14 cellular contexts compared by ENCODE assay signal in the genomic region with DNA sequence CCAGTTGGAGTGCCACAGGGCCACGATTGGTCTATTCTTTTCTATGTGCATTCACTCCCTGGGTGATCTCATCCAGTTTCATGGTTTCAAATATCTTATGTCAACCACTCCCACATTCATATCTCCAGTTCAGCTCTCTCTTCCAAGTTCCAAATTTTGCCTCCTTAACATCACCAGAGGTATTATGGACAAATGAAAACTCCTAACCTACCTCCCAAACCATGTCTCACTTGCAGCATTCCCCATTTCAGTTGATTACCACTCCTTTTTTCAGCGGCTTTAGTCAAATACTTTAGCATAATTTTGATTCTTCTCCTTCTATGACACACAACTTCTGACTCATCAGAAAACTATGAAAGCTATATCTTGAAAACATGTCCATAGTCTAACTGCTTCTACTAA.
DNase-seq lines count a peak whose midpoint lies in the region; ATAC-seq and TF ChIP-seq lines count a peak whose summit lies in the region.
"Had no signal": no experiment of that assay in that cellular context is flagged by ENCODE, and none has a peak within 500 bp of the region (broad histone marks: within the 10 kb centered on the region; RNA-seq: fewer than 3 reads in every experiment).

No MANE protein-coding gene starts in this region.

- in situ Hi-C loops in gastrocnemius medialis (cut with MboI; ENCODE audit: low sequenced_read_pairs in 4 of 4) = no loop called here

- H3K9me3 ChIP-seq in A673 (ENCODE audit: low read depth, low read length, poor library complexity, severe bottlenecking) (no peaks in the 10 kb centered on the region), gastrocnemius medialis (no peaks in the 10 kb centered on the region), ascending aorta (no peaks in the 10 kb centered on the region)
- H3K9me3 ChIP-seq: lower lobe of right lung, tibial nerve had no signal

- no peak for ATAC-seq in gastrocnemius medialis
- ATAC-seq: lower lobe of right lung had no signal

- no TSS peak for BruUV-seq in A673 (replicated peaks; lab: Mats Ljungman, UMichigan)

- no peak for TF ChIP-seq CTCF in A673 (conservative IDR thresholded peaks at IDR 0.05; ENCODE audit: low read depth, low read length)
- TF ChIP-seq CTCF in fibroblast of villous mesenchyme (IDR thresholded peaks at IDR 0.05; ENCODE audit: insufficient read depth, low read depth, low read length) = no peak
- TF ChIP-seq CTCF in gastrocnemius medialis (IDR thresholded peaks at IDR 0.05 in 4 of 5, conservative IDR thresholded peaks at IDR 0.05 in 1 of 5) = no peak
- no peak for TF ChIP-seq CTCF in ascending aorta (IDR thresholded peaks at IDR 0.05)

- H3K27me3 ChIP-seq in A673 (replicated peaks; ENCODE audit: insufficient read depth, low read depth, low read length, poor library complexity) (no peaks in the 10 kb centered on the region), gastrocnemius medialis (no peaks in the 10 kb centered on the region), ascending aorta (no peaks in the 10 kb centered on the region)
- H3K27me3 ChIP-seq: tibial nerve had no signal

- DNase-seq in A673 (ENCODE audit: low spot score) = peak; percentile 49
- DNase-seq in HS-27A (ENCODE audit: low read depth) = peak; percentile 58
- DNase-seq in amniotic epithelial cell (ENCODE audit: low read depth) = peak; percentile 55
- peak; percentile 55 for DNase-seq in fibroblast of villous mesenchyme (ENCODE audit: low read depth)
- DNase-seq in SIG-M5 treated with dmso at 0.1 percent for 504 hours (lab: John Stamatoyannopoulos, UW; ENCODE audit: unreplicated experiment) = no peak
- DNase-seq in gastrocnemius medialis = no peak
- DNase-seq in activated CD4-positive, alpha-beta T cell treated with anti-CD3 and anti-CD28 coated beads for 1 hour = no peak
- no peak for DNase-seq in ascending aorta (ENCODE audit: low spot score in 2 of 2)
- DNase-seq: ACHN; DMS153; hypothalamus; lower lobe of right lung; stimulated activated CD4-positive, alpha-beta T cell treated with anti-CD3 and anti-CD28 coated beads, Interleukin-12 subunit alpha, Interleukin-12 subunit beta, amount 100 ng/mL, for 4 hours had no signal

- POLR2A ChIA-PET in A673 (lab: Charles Lee; ENCODE audit: low non-redundant PET) = interaction anchor here (0.6 kb wide), 1 partner anchor 1276 kb away, joined by 6 read pairs; no protein-coding TSS in a partner anchor

- CTCF ChIA-PET in A673 (lab: Charles Lee) = no interaction called here

- H3K36me3 ChIP-seq in A673 (ENCODE audit: insufficient read depth, low read length, poor library complexity, severe bottlenecking) (no peaks in the 10 kb centered on the region), gastrocnemius medialis (no peaks in the 10 kb centered on the region), ascending aorta (no peaks in the 10 kb centered on the region)
- H3K36me3 ChIP-seq: lower lobe of right lung, tibial nerve had no signal

- intact Hi-C loops in A673 (cut with micrococcal nuclease; ENCODE audit: unreplicated experiment) (no loop called here), gastrocnemius medialis (cut with DNase I; ENCODE audit: low total_unique reads) (no loop called here), ascending aorta (cut with DNase I) (no loop called here)

- H3K4me3 ChIP-seq in A673 (ENCODE audit: low read depth, low read length, poor library complexity, severe bottlenecking) (no peak overlapping the region), fibroblast of villous mesenchyme (ENCODE audit: low read depth, low read length) (no peak overlapping the region), gastrocnemius medialis (no peak overlapping the region), ascending aorta (no peak overlapping the region)
- H3K4me3 ChIP-seq: lower lobe of right lung, tibial nerve had no signal

- no peak for TF ChIP-seq POLR2A in gastrocnemius medialis (IDR thresholded peaks at IDR 0.05)

- H3K27ac ChIP-seq in A673 (ENCODE audit: low read depth, low read length, poor library complexity, severe bottlenecking) (no peak overlapping the region), gastrocnemius medialis (no peak overlapping the region), ascending aorta (no peak overlapping the region)
- H3K27ac ChIP-seq: lower lobe of right lung, tibial nerve had no signal

- H3K4me1 ChIP-seq in A673 (ENCODE audit: insufficient read depth, low read length, poor library complexity, severe bottlenecking) = peaks cover 17% of the 10 kb centered on the region
- H3K4me1 ChIP-seq in gastrocnemius medialis = no peaks in the 10 kb centered on the region
- no peaks in the 10 kb centered on the region for H3K4me1 ChIP-seq in ascending aorta

Comparison
In these comparisons a context has a peak if more than half of its experiments do, and no peak if none do; other contexts are left out.
1. DNase-seq: peak in A673 (single experiment), HS-27A (single experiment), amniotic epithelial cell (single experiment) and fibroblast of villous mesenchyme (single experiment); none in SIG-M5 treated with dmso at 0.1 percent for 504 hours (single experiment), gastrocnemius medialis (0 of 2), activated CD4-positive, alpha-beta T cell treated with anti-CD3 and anti-CD28 coated beads for 1 hour (single experiment) and ascending aorta (0 of 2).